ENCODE assay signal across 10 cellular contexts in genomic region chr10:71981024-71981867, GRCh38. TPM values are rescaled to one million over a fixed set of nuclear protein-coding genes. Genes with fewer than 3 reads are reported as not detected.
DNase-seq lines count a peak whose midpoint lies in the region; ATAC-seq lines count a peak whose summit lies in the region.
"Had no signal": no experiment of that assay in that cellular context is flagged by ENCODE, and none has a peak within 500 bp of the region (broad histone marks: within the 10 kb centered on the region; RNA-seq: fewer than 3 reads in every experiment).

No MANE protein-coding gene starts in this region.

- 0 out of 2 replicates have a peak overlapping the region, but pooled peaks have one; percentile 40 for H3K9ac ChIP-seq in BLaER1

- peaks cover 2% of the 10 kb centered on the region for H3K27me3 Mint-ChIP-seq in activated naive CD8-positive, alpha-beta T cell treated with anti-CD3 and anti-CD28 coated beads, Interleukin-2, amount 50 U/mL, for 24 hours
- H3K27me3 Mint-ChIP-seq: activated naive CD4-positive, alpha-beta T cell treated with anti-CD3 and anti-CD28 coated beads, Interleukin-2, amount 50 U/mL, for 24 hours had no signal

- H3K36me3 ChIP-seq in BLaER1, result no peaks in the 10 kb centered on the region

- intact Hi-C loops in left cardiac atrium (cut with DNase I), result no loop called here
- intact Hi-C loops in posterior vena cava (cut with DNase I), result no loop called here

- H3K4me1 ChIP-seq in BLaER1, result peaks cover 74% of the 10 kb centered on the region

- no peak overlapping the region for H3K27ac ChIP-seq in BLaER1

- no peaks in the 10 kb centered on the region for H3K36me3 Mint-ChIP-seq in activated naive CD8-positive, alpha-beta T cell treated with anti-CD3 and anti-CD28 coated beads, Interleukin-2, amount 50 U/mL, for 24 hours (ENCODE audit: low read depth)
- H3K36me3 Mint-ChIP-seq: activated naive CD4-positive, alpha-beta T cell treated with anti-CD3 and anti-CD28 coated beads, Interleukin-2, amount 50 U/mL, for 24 hours had no signal

- H3K4me1 Mint-ChIP-seq in activated naive CD8-positive, alpha-beta T cell treated with anti-CD3 and anti-CD28 coated beads, Interleukin-2, amount 50 U/mL, for 24 hours, result peaks cover 25% of the 10 kb centered on the region

- no peak overlapping the region for H3K27ac Mint-ChIP-seq in activated naive CD8-positive, alpha-beta T cell treated with anti-CD3 and anti-CD28 coated beads, Interleukin-2, amount 50 U/mL, for 24 hours
- H3K27ac Mint-ChIP-seq: activated naive CD4-positive, alpha-beta T cell treated with anti-CD3 and anti-CD28 coated beads, Interleukin-2, amount 50 U/mL, for 24 hours; T-helper 1 cell treated with Interleukin-12 subunit alpha and Interleukin-12 subunit beta and Interleukin-4 antibody, amounts not matched to agents 30 μg/mL and 1 μg/mL, for 36 hours had no signal

- no peak overlapping the region for H3K4me3 Mint-ChIP-seq in activated naive CD8-positive, alpha-beta T cell treated with anti-CD3 and anti-CD28 coated beads, Interleukin-2, amount 50 U/mL, for 24 hours
- H3K4me3 Mint-ChIP-seq: activated naive CD4-positive, alpha-beta T cell treated with anti-CD3 and anti-CD28 coated beads, Interleukin-2, amount 50 U/mL, for 24 hours; T-helper 1 cell treated with Interleukin-12 subunit alpha and Interleukin-12 subunit beta and Interleukin-4 antibody, amounts not matched to agents 30 μg/mL and 1 μg/mL, for 36 hours had no signal

- no peaks in the 10 kb centered on the region for H4K20me1 ChIP-seq in BLaER1

- H3K9me3 ChIP-seq in BLaER1, result no peaks in the 10 kb centered on the region

- no peaks in the 10 kb centered on the region for H3K27me3 ChIP-seq in BLaER1

- ATAC-seq in left cardiac atrium, result peak; percentile 50 to 60
- ATAC-seq in activated naive CD8-positive, alpha-beta T cell treated with anti-CD3 and anti-CD28 coated beads, Interleukin-2, amount 50 U/mL, for 24 hours, result no peak

- DNase-seq in amygdala (lab: John Stamatoyannopoulos, UW), result peak in 53 of 56 donors; percentile 60 to 97 (median 88)
- no peak for DNase-seq in left cardiac atrium
- peak; percentile 99 for DNase-seq in pons (ENCODE audit: low spot score)
- no peak for DNase-seq in activated naive CD8-positive, alpha-beta T cell treated with anti-CD3 and anti-CD28 coated beads, Interleukin-2, amount 50 U/mL, for 24 hours
- no peak for DNase-seq in SW 1271 (lab: John Stamatoyannopoulos, UW)
- DNase-seq in posterior vena cava (ENCODE audit: low spot score), result no peak
- no peak for DNase-seq in activated T-cell treated with anti-CD3 and anti-CD28 coated beads for 4 hours

- H3K4me2 ChIP-seq in BLaER1, result peak overlapping the region; percentile 77

- no peak overlapping the region for H3K4me3 ChIP-seq in BLaER1

- H3K9me3 Mint-ChIP-seq in activated naive CD8-positive, alpha-beta T cell treated with anti-CD3 and anti-CD28 coated beads, Interleukin-2, amount 50 U/mL, for 24 hours, result no peaks in the 10 kb centered on the region
- H3K9me3 Mint-ChIP-seq: activated naive CD4-positive, alpha-beta T cell treated with anti-CD3 and anti-CD28 coated beads, Interleukin-2, amount 50 U/mL, for 24 hours; T-helper 1 cell treated with Interleukin-12 subunit alpha and Interleukin-12 subunit beta and Interleukin-4 antibody, amounts not matched to agents 30 μg/mL and 1 μg/mL, for 36 hours had no signal

RNA-seq across cellular contexts. Expression of gene CHST3, which starts 17.1 kb away (rescaled TPM):
- total RNA-seq in left cardiac atrium (10 to 100 TPM; 17.7 to 40.0 TPM), posterior vena cava (10 to 100 TPM; 34.9 to 37.7 TPM)

Comparison
In these comparisons a context has a peak if more than half of its experiments do, and no peak if none do; other contexts are left out.
1. DNase-seq: peak in amygdala (53 of 56) and pons (single experiment); none in left cardiac atrium (single experiment), activated naive CD8-positive, alpha-beta T cell treated with anti-CD3 and anti-CD28 coated beads, Interleukin-2, amount 50 U/mL, for 24 hours (single experiment), SW 1271 (0 of 2), posterior vena cava (single experiment) and activated T-cell treated with anti-CD3 and anti-CD28 coated beads for 4 hours (single experiment).